ENCODE assay signal across 1 cellular context in the genomic region with DNA sequence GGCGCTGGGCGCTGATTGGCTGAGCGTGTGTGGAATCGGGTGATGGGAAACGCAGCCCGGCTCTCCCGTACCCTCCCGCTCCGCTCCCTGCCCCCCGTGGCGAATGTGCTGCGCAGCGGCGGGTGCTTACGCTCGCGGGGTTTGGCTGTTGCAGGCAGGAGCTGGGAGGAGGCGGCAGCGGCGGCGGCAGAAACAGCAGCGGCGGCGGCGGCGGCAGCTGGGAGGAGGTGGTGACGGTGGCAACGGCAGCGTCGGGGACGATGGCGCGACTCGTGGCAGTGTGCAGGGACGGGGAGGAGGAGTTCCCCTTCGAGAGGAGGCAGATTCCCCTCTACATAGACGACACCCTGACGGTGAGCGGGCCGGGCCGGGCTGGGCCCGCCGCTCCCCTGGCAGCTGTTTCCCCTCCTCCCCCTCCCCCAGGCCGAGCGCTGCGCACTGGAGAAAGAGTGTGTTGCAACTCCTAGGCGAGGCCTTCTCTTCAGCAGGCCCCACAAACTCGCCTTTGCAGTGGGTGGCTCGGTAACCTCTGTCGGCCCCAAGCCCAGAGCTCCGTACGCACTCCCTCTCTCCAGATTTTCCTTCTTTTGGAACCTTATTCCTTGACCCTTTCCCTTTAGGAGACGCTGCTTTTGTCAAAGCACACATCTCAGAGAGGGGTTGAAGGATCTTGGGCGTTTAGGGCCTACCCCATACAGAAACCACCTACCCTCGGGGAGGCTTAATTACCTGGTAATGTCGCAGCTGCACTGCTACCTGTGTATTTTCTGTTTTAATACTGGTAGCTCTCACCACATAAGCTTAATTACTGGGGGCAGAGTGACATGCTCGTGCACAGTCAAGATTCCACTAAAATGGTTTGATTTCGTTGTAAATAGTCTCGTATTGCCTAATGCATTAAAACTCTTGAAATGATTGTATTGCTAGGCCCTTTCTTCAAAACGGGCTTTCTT.
TF ChIP-seq lines count a peak whose summit lies in the region.

No MANE protein-coding gene starts in this region.

TF ChIP-seq in GM12878, 131 proteins besides CTCF, POLR2A, EP300 and RAD21 (continued from another document):
- TF ChIP-seq, protein P1, sequence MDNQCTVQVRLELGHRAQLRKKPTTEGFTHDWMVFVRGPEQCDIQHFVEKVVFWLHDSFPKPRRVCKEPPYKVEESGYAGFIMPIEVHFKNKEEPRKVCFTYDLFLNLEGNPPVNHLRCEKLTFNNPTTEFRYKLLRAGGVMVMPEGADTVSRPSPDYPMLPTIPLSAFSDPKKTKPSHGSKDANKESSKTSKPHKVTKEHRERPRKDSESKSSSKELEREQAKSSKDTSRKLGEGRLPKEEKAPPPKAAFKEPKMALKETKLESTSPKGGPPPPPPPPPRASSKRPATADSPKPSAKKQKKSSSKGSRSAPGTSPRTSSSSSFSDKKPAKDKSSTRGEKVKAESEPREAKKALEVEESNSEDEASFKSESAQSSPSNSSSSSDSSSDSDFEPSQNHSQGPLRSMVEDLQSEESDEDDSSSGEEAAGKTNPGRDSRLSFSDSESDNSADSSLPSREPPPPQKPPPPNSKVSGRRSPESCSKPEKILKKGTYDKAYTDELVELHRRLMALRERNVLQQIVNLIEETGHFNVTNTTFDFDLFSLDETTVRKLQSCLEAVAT (IDR thresholded peaks at IDR 0.05) = 0 out of 2 replicates have a peak, but pooled peaks have one; percentile 48
- TF ChIP-seq, protein P2, sequence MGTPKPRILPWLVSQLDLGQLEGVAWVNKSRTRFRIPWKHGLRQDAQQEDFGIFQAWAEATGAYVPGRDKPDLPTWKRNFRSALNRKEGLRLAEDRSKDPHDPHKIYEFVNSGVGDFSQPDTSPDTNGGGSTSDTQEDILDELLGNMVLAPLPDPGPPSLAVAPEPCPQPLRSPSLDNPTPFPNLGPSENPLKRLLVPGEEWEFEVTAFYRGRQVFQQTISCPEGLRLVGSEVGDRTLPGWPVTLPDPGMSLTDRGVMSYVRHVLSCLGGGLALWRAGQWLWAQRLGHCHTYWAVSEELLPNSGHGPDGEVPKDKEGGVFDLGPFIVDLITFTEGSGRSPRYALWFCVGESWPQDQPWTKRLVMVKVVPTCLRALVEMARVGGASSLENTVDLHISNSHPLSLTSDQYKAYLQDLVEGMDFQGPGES (IDR thresholded peaks at IDR 0.05) = no peak
- TF ChIP-seq CHD2 (IDR thresholded peaks at IDR 0.05; ENCODE audit: borderline replicate concordance, low read depth, low read length) = peak; percentile 98
- no peak for TF ChIP-seq ZNF217 (IDR thresholded peaks at IDR 0.05)
- TF ChIP-seq, protein P3, sequence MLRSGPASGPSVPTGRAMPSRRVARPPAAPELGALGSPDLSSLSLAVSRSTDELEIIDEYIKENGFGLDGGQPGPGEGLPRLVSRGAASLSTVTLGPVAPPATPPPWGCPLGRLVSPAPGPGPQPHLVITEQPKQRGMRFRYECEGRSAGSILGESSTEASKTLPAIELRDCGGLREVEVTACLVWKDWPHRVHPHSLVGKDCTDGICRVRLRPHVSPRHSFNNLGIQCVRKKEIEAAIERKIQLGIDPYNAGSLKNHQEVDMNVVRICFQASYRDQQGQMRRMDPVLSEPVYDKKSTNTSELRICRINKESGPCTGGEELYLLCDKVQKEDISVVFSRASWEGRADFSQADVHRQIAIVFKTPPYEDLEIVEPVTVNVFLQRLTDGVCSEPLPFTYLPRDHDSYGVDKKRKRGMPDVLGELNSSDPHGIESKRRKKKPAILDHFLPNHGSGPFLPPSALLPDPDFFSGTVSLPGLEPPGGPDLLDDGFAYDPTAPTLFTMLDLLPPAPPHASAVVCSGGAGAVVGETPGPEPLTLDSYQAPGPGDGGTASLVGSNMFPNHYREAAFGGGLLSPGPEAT (IDR thresholded peaks at IDR 0.05; ENCODE audit: low read depth) = 0 out of 2 replicates have a peak, but pooled peaks have one; percentile 45
- no peak for TF ChIP-seq PAX8 (IDR thresholded peaks at IDR 0.05)
- TF ChIP-seq, protein P4, sequence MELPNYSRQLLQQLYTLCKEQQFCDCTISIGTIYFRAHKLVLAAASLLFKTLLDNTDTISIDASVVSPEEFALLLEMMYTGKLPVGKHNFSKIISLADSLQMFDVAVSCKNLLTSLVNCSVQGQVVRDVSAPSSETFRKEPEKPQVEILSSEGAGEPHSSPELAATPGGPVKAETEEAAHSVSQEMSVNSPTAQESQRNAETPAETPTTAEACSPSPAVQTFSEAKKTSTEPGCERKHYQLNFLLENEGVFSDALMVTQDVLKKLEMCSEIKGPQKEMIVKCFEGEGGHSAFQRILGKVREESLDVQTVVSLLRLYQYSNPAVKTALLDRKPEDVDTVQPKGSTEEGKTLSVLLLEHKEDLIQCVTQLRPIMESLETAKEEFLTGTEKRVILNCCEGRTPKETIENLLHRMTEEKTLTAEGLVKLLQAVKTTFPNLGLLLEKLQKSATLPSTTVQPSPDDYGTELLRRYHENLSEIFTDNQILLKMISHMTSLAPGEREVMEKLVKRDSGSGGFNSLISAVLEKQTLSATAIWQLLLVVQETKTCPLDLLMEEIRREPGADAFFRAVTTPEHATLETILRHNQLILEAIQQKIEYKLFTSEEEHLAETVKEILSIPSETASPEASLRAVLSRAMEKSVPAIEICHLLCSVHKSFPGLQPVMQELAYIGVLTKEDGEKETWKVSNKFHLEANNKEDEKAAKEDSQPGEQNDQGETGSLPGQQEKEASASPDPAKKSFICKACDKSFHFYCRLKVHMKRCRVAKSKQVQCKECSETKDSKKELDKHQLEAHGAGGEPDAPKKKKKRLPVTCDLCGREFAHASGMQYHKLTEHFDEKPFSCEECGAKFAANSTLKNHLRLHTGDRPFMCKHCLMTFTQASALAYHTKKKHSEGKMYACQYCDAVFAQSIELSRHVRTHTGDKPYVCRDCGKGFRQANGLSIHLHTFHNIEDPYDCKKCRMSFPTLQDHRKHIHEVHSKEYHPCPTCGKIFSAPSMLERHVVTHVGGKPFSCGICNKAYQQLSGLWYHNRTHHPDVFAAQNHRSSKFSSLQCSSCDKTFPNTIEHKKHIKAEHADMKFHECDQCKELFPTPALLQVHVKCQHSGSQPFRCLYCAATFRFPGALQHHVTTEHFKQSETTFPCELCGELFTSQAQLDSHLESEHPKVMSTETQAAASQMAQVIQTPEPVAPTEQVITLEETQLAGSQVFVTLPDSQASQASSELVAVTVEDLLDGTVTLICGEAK (IDR thresholded peaks at IDR 0.05; ENCODE audit: borderline replicate concordance) = 0 out of 2 replicates have a peak, but pooled peaks have one; percentile 32
- no peak for TF ChIP-seq KDM1A (IDR thresholded peaks at IDR 0.05; ENCODE audit: borderline replicate concordance)
- no peak for TF ChIP-seq SMC3 (IDR thresholded peaks at IDR 0.05; ENCODE audit: borderline replicate concordance, low read length)
- TF ChIP-seq HDGF (IDR thresholded peaks at IDR 0.05) = peak; percentile 78
- peak; percentile 82; the same call in 1 of the 2 replicates for TF ChIP-seq ZNF207 (IDR thresholded peaks at IDR 0.05; ENCODE audit: borderline replicate concordance)
- no peak for TF ChIP-seq RAD51 (IDR thresholded peaks at IDR 0.05)
- TF ChIP-seq, protein P5, sequence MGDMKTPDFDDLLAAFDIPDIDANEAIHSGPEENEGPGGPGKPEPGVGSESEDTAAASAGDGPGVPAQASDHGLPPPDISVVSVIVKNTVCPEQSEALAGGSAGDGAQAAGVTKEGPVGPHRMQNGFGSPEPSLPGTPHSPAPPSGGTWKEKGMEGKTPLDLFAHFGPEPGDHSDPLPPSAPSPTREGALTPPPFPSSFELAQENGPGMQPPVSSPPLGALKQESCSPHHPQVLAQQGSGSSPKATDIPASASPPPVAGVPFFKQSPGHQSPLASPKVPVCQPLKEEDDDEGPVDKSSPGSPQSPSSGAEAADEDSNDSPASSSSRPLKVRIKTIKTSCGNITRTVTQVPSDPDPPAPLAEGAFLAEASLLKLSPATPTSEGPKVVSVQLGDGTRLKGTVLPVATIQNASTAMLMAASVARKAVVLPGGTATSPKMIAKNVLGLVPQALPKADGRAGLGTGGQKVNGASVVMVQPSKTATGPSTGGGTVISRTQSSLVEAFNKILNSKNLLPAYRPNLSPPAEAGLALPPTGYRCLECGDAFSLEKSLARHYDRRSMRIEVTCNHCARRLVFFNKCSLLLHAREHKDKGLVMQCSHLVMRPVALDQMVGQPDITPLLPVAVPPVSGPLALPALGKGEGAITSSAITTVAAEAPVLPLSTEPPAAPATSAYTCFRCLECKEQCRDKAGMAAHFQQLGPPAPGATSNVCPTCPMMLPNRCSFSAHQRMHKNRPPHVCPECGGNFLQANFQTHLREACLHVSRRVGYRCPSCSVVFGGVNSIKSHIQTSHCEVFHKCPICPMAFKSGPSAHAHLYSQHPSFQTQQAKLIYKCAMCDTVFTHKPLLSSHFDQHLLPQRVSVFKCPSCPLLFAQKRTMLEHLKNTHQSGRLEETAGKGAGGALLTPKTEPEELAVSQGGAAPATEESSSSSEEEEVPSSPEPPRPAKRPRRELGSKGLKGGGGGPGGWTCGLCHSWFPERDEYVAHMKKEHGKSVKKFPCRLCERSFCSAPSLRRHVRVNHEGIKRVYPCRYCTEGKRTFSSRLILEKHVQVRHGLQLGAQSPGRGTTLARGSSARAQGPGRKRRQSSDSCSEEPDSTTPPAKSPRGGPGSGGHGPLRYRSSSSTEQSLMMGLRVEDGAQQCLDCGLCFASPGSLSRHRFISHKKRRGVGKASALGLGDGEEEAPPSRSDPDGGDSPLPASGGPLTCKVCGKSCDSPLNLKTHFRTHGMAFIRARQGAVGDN (IDR thresholded peaks at IDR 0.05) = peak; percentile 21; the same call in 1 of the 2 replicates
- TF ChIP-seq MXI1 (IDR thresholded peaks at IDR 0.05; ENCODE audit: low read depth, low read length) = no peak; the same call in 1 of the 2 replicates
- TF ChIP-seq BCL11A (IDR thresholded peaks at IDR 0.05; ENCODE audit: low read depth, low read length) = peak; percentile 36; the same call in 1 of the 2 replicates
- no peak for TF ChIP-seq WRNIP1 (IDR thresholded peaks at IDR 0.05; ENCODE audit: borderline replicate concordance, low read depth, low read length)
- TF ChIP-seq TBL1XR1 (IDR thresholded peaks at IDR 0.05; ENCODE audit: low read depth, low read length) = peak; percentile 77; the same call in 1 of the 2 replicates
- 0 out of 2 replicates have a peak, but pooled peaks have one; percentile 43 for TF ChIP-seq DPF2 (IDR thresholded peaks at IDR 0.05)
- no peak for TF ChIP-seq FOXK2 (IDR thresholded peaks at IDR 0.05)
- no peak for TF ChIP-seq PML (IDR thresholded peaks at IDR 0.05; ENCODE audit: low read length)
- TF ChIP-seq CBFB (IDR thresholded peaks at IDR 0.05; ENCODE audit: low read depth) = 0 out of 2 replicates have a peak, but pooled peaks have one; percentile 23
- peak; percentile 71; the same call in 1 of the 2 replicates for TF ChIP-seq BACH1 (IDR thresholded peaks at IDR 0.05; ENCODE audit: borderline replicate concordance)
